ENCODE assay signal across 8 cellular contexts in genomic region chr17:75516255-75516618, GRCh38. TPM values are rescaled to one million over a fixed set of nuclear protein-coding genes. Genes with fewer than 3 reads are reported as not detected.
DNase-seq lines count a peak whose midpoint lies in the region; ATAC-seq and TF ChIP-seq lines count a peak whose summit lies in the region.

Gene TSEN54 (plus strand): TSS chr17:75516528. CDS start chr17:75516561, 33 bp downstream.

- H3K4me3 ChIP-seq in AG10803 (ENCODE audit: low read length) (peak within 1 kb of the TSS; percentile 75), colonic mucosa (peak within 1 kb of the TSS; percentile 94)

- no peaks in the 10 kb centered on the region for H3K27me3 ChIP-seq in colonic mucosa

- no peaks in the 10 kb centered on the region for H3K9me3 ChIP-seq in colonic mucosa

- peak within 1 kb of the TSS; percentile 78 for H3K27ac ChIP-seq in colonic mucosa

- peaks cover 22% of the 10 kb centered on the region for H3K4me1 Mint-ChIP-seq in activated CD4-positive, alpha-beta T cell treated with anti-CD3 and anti-CD28 coated beads, Interleukin-2, amount 10 ng/mL, durations not matched to agents 24 days and 14 days

- no peaks in the 10 kb centered on the region for H3K36me3 ChIP-seq in colonic mucosa

- TF ChIP-seq CTCF in AG10803 (conservative IDR thresholded peaks at IDR 0.05; ENCODE audit: low read length), result no peak
- TF ChIP-seq CTCF in colonic mucosa (IDR thresholded peaks at IDR 0.05), result no peak

- H3K27me3 Mint-ChIP-seq in activated CD4-positive, alpha-beta T cell treated with anti-CD3 and anti-CD28 coated beads, Interleukin-2, amount 10 ng/mL, durations not matched to agents 24 days and 14 days, result peaks cover 7% of the 10 kb centered on the region

- intact Hi-C loops in activated CD4-positive, alpha-beta T cell treated with anti-CD3 and anti-CD28 coated beads, Interleukin-2, amount 10 ng/mL, durations not matched to agents 24 days and 14 days (cut with micrococcal nuclease), result loop anchor here (1.0 to 10.0 kb wide), 5 partner anchors 9 to 221 kb away; partner anchors contain the start of genes LLGL2 and TMEM94
- intact Hi-C loops in colonic mucosa (cut with DNase I), result no loop called here
- intact Hi-C loops in left colon (cut with DNase I, micrococcal nuclease), result loop anchor here in 1 of 2 donors (5.0 kb wide), 1 partner anchor 89 kb away; no protein-coding TSS in a partner anchor

- peak; percentile 72 for ATAC-seq in HG03442 (IDR thresholded peaks at IDR 0.05; ENCODE audit: unreplicated experiment)
- peak; percentile 77 for ATAC-seq in left colon

- H3K9me3 Mint-ChIP-seq in activated CD4-positive, alpha-beta T cell treated with anti-CD3 and anti-CD28 coated beads, Interleukin-2, amount 10 ng/mL, durations not matched to agents 24 days and 14 days, result no peaks in the 10 kb centered on the region

- peaks cover 21% of the 10 kb centered on the region for H3K36me3 Mint-ChIP-seq in activated CD4-positive, alpha-beta T cell treated with anti-CD3 and anti-CD28 coated beads, Interleukin-2, amount 10 ng/mL, durations not matched to agents 24 days and 14 days (ENCODE audit: low read depth)

- H3K9ac ChIP-seq in colonic mucosa (ENCODE audit: low read depth in 2 of 2, low read length in 2 of 2), result peak within 1 kb of the TSS; percentile 87 to 90

- peak within 1 kb of the TSS; percentile 57 for H3K27ac Mint-ChIP-seq in activated CD4-positive, alpha-beta T cell treated with anti-CD3 and anti-CD28 coated beads, Interleukin-2, amount 10 ng/mL, durations not matched to agents 24 days and 14 days

- DNase-seq in AG10803 (ENCODE audit: low read depth) (peak; percentile 83), GM19238 (ENCODE audit: insufficient read length, low spot score) (peak; percentile 100), NCI-H526 treated with DMSO at 0.1 percent for 48 hours (lab: John Stamatoyannopoulos, UW) (peak; percentile 79), colonic mucosa (peak; percentile 96), left colon (peak; percentile 96 to 97)
- peak; percentile 99 for DNase-seq in activated CD4-positive, alpha-beta T cell treated with anti-CD3 and anti-CD28 coated beads, Interleukin-2, amount 10 ng/mL, durations not matched to agents 24 days and 14 days
- DNase-seq in stimulated activated CD4-positive, alpha-beta T cell treated with anti-CD3 and anti-CD28 coated beads, Interleukin-1b, Interleukin-23, amount 100 ng/mL, for 48 hours, result peak; percentile 95

- H3K4me1 ChIP-seq in colonic mucosa, result peaks cover 23% of the 10 kb centered on the region

- H3K4me3 Mint-ChIP-seq in activated CD4-positive, alpha-beta T cell treated with anti-CD3 and anti-CD28 coated beads, Interleukin-2, amount 10 ng/mL, durations not matched to agents 24 days and 14 days, result peak within 1 kb of the TSS; percentile 82

RNA-seq across cellular contexts. Expression of gene TSEN54, which starts in this region (rescaled TPM):
- 61.7 and 66.4 TPM in 2 replicates for total RNA-seq in activated CD4-positive, alpha-beta T cell treated with anti-CD3 and anti-CD28 coated beads, Interleukin-2, amount 10 ng/mL, durations not matched to agents 24 days and 14 days
- total RNA-seq in colonic mucosa (10 to 100 TPM; 29.7 to 50.7 TPM), left colon (10 to 100 TPM; 30.1 to 38.9 TPM)

Comparison
In these comparisons a context has a peak if more than half of its experiments do, and no peak if none do; other contexts are left out.
1. Peak in every context shown above with its lines: DNase-seq, ATAC-seq, H3K4me3 ChIP-seq and H3K27ac ChIP-seq.